ENCODE assay signal across 38 cellular contexts in the genomic region with DNA sequence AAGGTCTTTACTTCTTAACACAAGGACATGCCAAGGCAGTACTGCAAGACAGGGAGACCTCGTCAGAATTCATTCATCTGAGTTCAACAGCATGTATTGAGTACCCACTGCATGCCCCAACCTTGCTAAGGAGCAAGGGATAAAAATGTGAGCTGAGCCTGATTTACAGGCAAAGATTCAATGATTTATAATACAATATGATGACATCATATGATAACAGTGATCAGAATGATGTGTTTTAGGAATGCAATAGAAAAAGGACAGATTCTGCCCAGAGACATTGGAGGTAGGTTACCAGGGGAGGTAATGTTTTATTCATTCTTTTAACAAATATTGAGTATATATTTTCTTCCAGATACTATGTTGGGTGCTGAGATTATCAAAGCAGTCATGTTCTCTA.
"Had no signal": no experiment of that assay in that cellular context is flagged by ENCODE, and none has a peak within 500 bp of the region (broad histone marks: within the 10 kb centered on the region; RNA-seq: fewer than 3 reads in every experiment).

No MANE protein-coding gene starts in this region.

- H3K4me3 ChIP-seq: adrenal gland, ascending aorta, body of pancreas, breast epithelium, cardiac muscle cell had no signal

- DNase-seq: activated effector memory CD4-positive, alpha-beta T cell treated with anti-CD3 and anti-CD28 coated beads, Interleukin-2, amount 50 U/mL, for 16 hours; activated effector memory CD4-positive, alpha-beta T cell treated with Interleukin-2 at 50 U/mL for 16 hours; activated gamma-delta T cell; activated gamma-delta T cell treated with Interleukin-2 at 50 U/mL for 16 hours; activated naive CD4-positive, alpha-beta T cell; activated naive CD4-positive, alpha-beta T cell treated with anti-CD3 and anti-CD28 coated beads for 36 hours; activated naive CD4-positive, alpha-beta T cell treated with anti-CD3 and anti-CD28 coated beads, Interleukin-2, amount 10 ng/mL, durations not matched to agents 7 days and 5 days; activated naive CD4-positive, alpha-beta T cell treated with anti-CD3 and anti-CD28 coated beads, Interleukin-2, amount 50 U/mL, for 16 hours; activated naive CD4-positive, alpha-beta T cell treated with Interleukin-2 at 50 U/mL for 16 hours; activated naive CD8-positive, alpha-beta T cell treated with anti-CD3 and anti-CD28 coated beads for 36 hours; activated naive CD8-positive, alpha-beta T cell treated with anti-CD3 and anti-CD28 coated beads, Interleukin-2, amount 10 ng/mL, durations not matched to agents 7 days and 5 days; activated naive CD8-positive, alpha-beta T cell treated with anti-CD3 and anti-CD28 coated beads, Interleukin-2, amount 50 U/mL, for 24 hours; activated T-cell treated with anti-CD3 and anti-CD28 coated beads, Interleukin-2, amount 50 U/mL, for 24 hours; activated T-cell treated with anti-CD3 and anti-CD28 coated beads, Interleukin-2, amount 50 U/mL, for 4 hours; activated T-cell treated with anti-CD3 and anti-CD28 coated beads, Interleukin-2, amount 50 U/mL, for 72 hours; adrenal gland; amniotic stem cell; amygdala; anterior cingulate cortex; aorta; body of pancreas; brain microvascular endothelial cell; caudate nucleus; central memory CD4-positive, alpha-beta T cell; cerebellar nuclear complex had no signal

- H3K4me1 ChIP-seq: ascending aorta, body of pancreas, breast epithelium had no signal

- H3K27me3 Mint-ChIP-seq: activated naive CD4-positive, alpha-beta T cell treated with anti-CD3 and anti-CD28 coated beads, Interleukin-2, amount 10 ng/mL, durations not matched to agents 7 days and 5 days; brain had no signal

- FAIRE-seq: astrocyte, bronchial epithelial cell had no signal

- H3K36me3 ChIP-seq: adrenal gland, ascending aorta, brain microvascular endothelial cell, breast epithelium, cardiac muscle cell had no signal

- H3K27ac ChIP-seq: adrenal gland, ascending aorta, body of pancreas, brain microvascular endothelial cell, breast epithelium, cardiac muscle cell had no signal

- H3K9me3 Mint-ChIP-seq: activated naive CD4-positive, alpha-beta T cell treated with anti-CD3 and anti-CD28 coated beads for 36 hours; activated naive CD4-positive, alpha-beta T cell treated with anti-CD3 and anti-CD28 coated beads, Interleukin-2, amount 10 ng/mL, durations not matched to agents 7 days and 5 days; activated naive CD4-positive, alpha-beta T cell treated with anti-CD3 and anti-CD28 coated beads, Interleukin-2, amount 50 U/mL, for 24 hours; activated naive CD4-positive, alpha-beta T cell treated with anti-CD3 and anti-CD28 coated beads, Interleukin-2, amount 50 U/mL, for 72 hours; activated naive CD8-positive, alpha-beta T cell treated with anti-CD3 and anti-CD28 coated beads for 36 hours; activated naive CD8-positive, alpha-beta T cell treated with anti-CD3 and anti-CD28 coated beads, Interleukin-2, amount 10 ng/mL, durations not matched to agents 7 days and 5 days; activated naive CD8-positive, alpha-beta T cell treated with anti-CD3 and anti-CD28 coated beads, Interleukin-2, amount 50 U/mL, for 24 hours; activated T-cell treated with anti-CD3 and anti-CD28 coated beads, Interleukin-2, amount 50 U/mL, for 24 hours; activated T-cell treated with anti-CD3 and anti-CD28 coated beads, Interleukin-2, amount 50 U/mL, for 4 hours; activated T-cell treated with anti-CD3 and anti-CD28 coated beads, Interleukin-2, amount 50 U/mL, for 72 hours; activated T-helper 1 cell treated with anti-CD3 and anti-CD28 coated beads, Interleukin-12 subunit alpha, Interleukin-12 subunit beta, Interleukin-2, Interleukin-4 antibody, amounts not matched to agents 30 ng/mL and 10 ng/mL and 1 ng/mL, durations not matched to agents 14 hours and 24 hours and 36 hours; activated T-helper 17 cell treated with anti-CD3 and anti-CD28 coated beads, Interleukin-2, amount 50 U/mL, for 72 hours; activated T-helper 2 cell treated with anti-CD3 and anti-CD28 coated beads, Interferon-gamma antibody, Interleukin-2, Interleukin-4, amounts not matched to agents 10 μg/mL and 5 μg/mL and 100 μg/mL, durations not matched to agents 14 hours and 24 hours and 36 hours; central memory CD8-positive, alpha-beta T cell had no signal

- H3K4me1 Mint-ChIP-seq: activated naive CD4-positive, alpha-beta T cell treated with anti-CD3 and anti-CD28 coated beads, Interleukin-2, amount 50 U/mL, for 24 hours; activated naive CD8-positive, alpha-beta T cell treated with anti-CD3 and anti-CD28 coated beads, Interleukin-2, amount 10 ng/mL, durations not matched to agents 7 days and 5 days; activated naive CD8-positive, alpha-beta T cell treated with anti-CD3 and anti-CD28 coated beads, Interleukin-2, amount 50 U/mL, for 24 hours; activated T-helper 17 cell treated with anti-CD3 and anti-CD28 coated beads, Interleukin-2, amount 50 U/mL, for 72 hours had no signal

- H3K27ac Mint-ChIP-seq: activated naive CD4-positive, alpha-beta T cell treated with anti-CD3 and anti-CD28 coated beads for 36 hours; activated naive CD4-positive, alpha-beta T cell treated with anti-CD3 and anti-CD28 coated beads, Interleukin-2, amount 10 ng/mL, durations not matched to agents 7 days and 5 days; activated naive CD4-positive, alpha-beta T cell treated with anti-CD3 and anti-CD28 coated beads, Interleukin-2, amount 50 U/mL, for 24 hours; activated naive CD4-positive, alpha-beta T cell treated with anti-CD3 and anti-CD28 coated beads, Interleukin-2, amount 50 U/mL, for 72 hours; activated naive CD8-positive, alpha-beta T cell; activated naive CD8-positive, alpha-beta T cell treated with anti-CD3 and anti-CD28 coated beads for 36 hours; activated naive CD8-positive, alpha-beta T cell treated with anti-CD3 and anti-CD28 coated beads, Interleukin-2, amount 10 ng/mL, durations not matched to agents 7 days and 5 days; activated naive CD8-positive, alpha-beta T cell treated with anti-CD3 and anti-CD28 coated beads, Interleukin-2, amount 50 U/mL, for 24 hours; activated T-cell treated with anti-CD3 and anti-CD28 coated beads, Interleukin-2, amount 50 U/mL, for 24 hours; activated T-cell treated with anti-CD3 and anti-CD28 coated beads, Interleukin-2, amount 50 U/mL, for 72 hours; activated T-helper 1 cell treated with anti-CD3 and anti-CD28 coated beads, Interleukin-12 subunit alpha, Interleukin-12 subunit beta, Interleukin-2, Interleukin-4 antibody, amounts not matched to agents 30 ng/mL and 10 ng/mL and 1 ng/mL, durations not matched to agents 14 hours and 24 hours and 36 hours; activated T-helper 17 cell treated with anti-CD3 and anti-CD28 coated beads, Interleukin-2, amount 50 U/mL, for 72 hours; activated T-helper 2 cell treated with anti-CD3 and anti-CD28 coated beads, Interferon-gamma antibody, Interleukin-2, Interleukin-4, amounts not matched to agents 10 μg/mL and 5 μg/mL and 100 μg/mL, durations not matched to agents 14 hours and 24 hours and 36 hours had no signal

- H3K4me3 Mint-ChIP-seq: activated naive CD4-positive, alpha-beta T cell treated with anti-CD3 and anti-CD28 coated beads for 36 hours; activated naive CD4-positive, alpha-beta T cell treated with anti-CD3 and anti-CD28 coated beads, Interleukin-2, amount 10 ng/mL, durations not matched to agents 7 days and 5 days; activated naive CD4-positive, alpha-beta T cell treated with anti-CD3 and anti-CD28 coated beads, Interleukin-2, amount 50 U/mL, for 24 hours; activated naive CD8-positive, alpha-beta T cell; activated naive CD8-positive, alpha-beta T cell treated with anti-CD3 and anti-CD28 coated beads for 36 hours; activated naive CD8-positive, alpha-beta T cell treated with anti-CD3 and anti-CD28 coated beads, Interleukin-2, amount 10 ng/mL, durations not matched to agents 7 days and 5 days; activated naive CD8-positive, alpha-beta T cell treated with anti-CD3 and anti-CD28 coated beads, Interleukin-2, amount 50 U/mL, for 24 hours; activated T-cell treated with anti-CD3 and anti-CD28 coated beads, Interleukin-2, amount 50 U/mL, for 24 hours; activated T-cell treated with anti-CD3 and anti-CD28 coated beads, Interleukin-2, amount 50 U/mL, for 4 hours; activated T-cell treated with anti-CD3 and anti-CD28 coated beads, Interleukin-2, amount 50 U/mL, for 72 hours; activated T-helper 1 cell treated with anti-CD3 and anti-CD28 coated beads, Interleukin-12 subunit alpha, Interleukin-12 subunit beta, Interleukin-2, Interleukin-4 antibody, amounts not matched to agents 30 ng/mL and 10 ng/mL and 1 ng/mL, durations not matched to agents 14 hours and 24 hours and 36 hours; activated T-helper 17 cell treated with anti-CD3 and anti-CD28 coated beads, Interleukin-2, amount 50 U/mL, for 72 hours; brain; central memory CD8-positive, alpha-beta T cell had no signal

- H3K27me3 ChIP-seq: adrenal gland, ascending aorta, body of pancreas, brain microvascular endothelial cell, breast epithelium, cardiac muscle cell had no signal

- ATAC-seq: activated naive CD4-positive, alpha-beta T cell treated with anti-CD3 and anti-CD28 coated beads, Interleukin-2, amount 50 U/mL, for 72 hours; activated naive CD8-positive, alpha-beta T cell treated with anti-CD3 and anti-CD28 coated beads, Interleukin-2, amount 50 U/mL, for 24 hours; activated T-cell treated with anti-CD3 and anti-CD28 coated beads, Interleukin-2, amount 50 U/mL, for 4 hours; activated T-cell treated with anti-CD3 and anti-CD28 coated beads, Interleukin-2, amount 50 U/mL, for 72 hours; activated T-helper 17 cell treated with anti-CD3 and anti-CD28 coated beads, Interleukin-2, amount 50 U/mL, for 72 hours; body of pancreas had no signal

- H3K36me3 Mint-ChIP-seq: activated naive CD4-positive, alpha-beta T cell treated with anti-CD3 and anti-CD28 coated beads, Interleukin-2, amount 10 ng/mL, durations not matched to agents 7 days and 5 days; activated naive CD4-positive, alpha-beta T cell treated with anti-CD3 and anti-CD28 coated beads, Interleukin-2, amount 50 U/mL, for 24 hours; activated naive CD4-positive, alpha-beta T cell treated with anti-CD3 and anti-CD28 coated beads, Interleukin-2, amount 50 U/mL, for 72 hours; activated naive CD8-positive, alpha-beta T cell; activated naive CD8-positive, alpha-beta T cell treated with anti-CD3 and anti-CD28 coated beads for 36 hours; activated naive CD8-positive, alpha-beta T cell treated with anti-CD3 and anti-CD28 coated beads, Interleukin-2, amount 10 ng/mL, durations not matched to agents 7 days and 5 days; brain had no signal

- H3K9me3 ChIP-seq: adrenal gland, ascending aorta, body of pancreas, breast epithelium had no signal
